In genomic region chr6:35611235-35611634, GRCh38 we compare ENCODE assay signal across 12 cellular contexts.
A peak's percentile ranks its signal among the peaks of the same experiment; 100 is the strongest.
DNase-seq lines count a peak whose midpoint lies in the region; ATAC-seq and TF ChIP-seq lines count a peak whose summit lies in the region.
"Had no signal": no experiment of that assay in that cellular context is flagged by ENCODE, and none has a peak within 500 bp of the region (broad histone marks: within the 10 kb centered on the region; RNA-seq: fewer than 3 reads in every experiment).

No MANE protein-coding gene starts in this region.

- peaks cover 100% of the 10 kb centered on the region for H3K36me3 Mint-ChIP-seq in MCF 10A (ENCODE audit: insufficient read depth, unreplicated experiment)
- H3K36me3 Mint-ChIP-seq in mesothelial cell of epicardium: no peaks in the 10 kb centered on the region

- 87% methylated on average over 3 of the region's 3 CpGs for WGBS in mammary epithelial cell (ENCODE audit: low coverage, missing lambda C conversion rate)

- in situ Hi-C loops in mammary epithelial cell (cut with MboI; ENCODE audit: low sequenced_read_pairs in 2 of 2): no loop called here

- BruUV-seq in MCF 10A (replicated peaks; lab: Mats Ljungman, UMichigan) (no TSS peak), mammary epithelial cell (replicated peaks; lab: Mats Ljungman, UMichigan) (no TSS peak)

- intact Hi-C loops in MCF 10A (cut with micrococcal nuclease): no loop called here
- intact Hi-C loops in mammary epithelial cell (cut with micrococcal nuclease): no loop called here
- intact Hi-C loops in ascending aorta (cut with DNase I): no loop called here
- intact Hi-C loops in uterus (cut with DNase I; ENCODE audit: low total_unique reads): no loop called here

- peaks cover 19% of the 10 kb centered on the region for H3K79me2 ChIP-seq in mammary epithelial cell (ENCODE audit: insufficient read depth, low read length)

- dilution Hi-C loops in mammary epithelial cell (cut with HindIII; ENCODE audit: low sequenced_read_pairs): no loop called here

- H3K4me1 Mint-ChIP-seq in MCF 10A (ENCODE audit: insufficient read depth, unreplicated experiment) (peaks cover 41% of the 10 kb centered on the region), mesothelial cell of epicardium (peaks cover 22% of the 10 kb centered on the region)

- H3K27me3 Mint-ChIP-seq in MCF 10A (ENCODE audit: insufficient read depth, unreplicated experiment): no peaks in the 10 kb centered on the region
- no peaks in the 10 kb centered on the region for H3K27me3 Mint-ChIP-seq in mesothelial cell of epicardium (ENCODE audit: low read depth)

- TF ChIP-seq CTCF in MCF 10A (IDR thresholded peaks at IDR 0.05; ENCODE audit: unreplicated experiment) (no peak), mammary epithelial cell (conservative IDR thresholded peaks at IDR 0.05 in 1 of 2, IDR thresholded peaks at IDR 0.05 in 1 of 2; ENCODE audit: extremely low read depth in 1 of 2, insufficient read depth in 1 of 2, low read depth in 1 of 2, low read length in 2 of 2) (no peak), ascending aorta (IDR thresholded peaks at IDR 0.05) (no peak), mesothelial cell of epicardium (IDR thresholded peaks at IDR 0.05; ENCODE audit: unreplicated experiment) (no peak), uterus (IDR thresholded peaks at IDR 0.05) (no peak)

- no peak overlapping the region for H3K4me2 ChIP-seq in mammary epithelial cell (ENCODE audit: insufficient read depth, low read depth, low read length)

- peaks cover 31% of the 10 kb centered on the region for H3K36me3 ChIP-seq in mammary epithelial cell (ENCODE audit: insufficient read depth, low read length)
- peaks cover 52 to 83% of the 10 kb centered on the region in 2 donors for H3K36me3 ChIP-seq in ascending aorta
- no peaks in the 10 kb centered on the region for H3K36me3 ChIP-seq in uterus

- no peak overlapping the region for H3K9ac ChIP-seq in mammary epithelial cell (ENCODE audit: insufficient read depth, low read length)

- no peak for DNase-seq in MCF 10A (ENCODE audit: unreplicated experiment)
- no peak for DNase-seq in mammary epithelial cell
- DNase-seq in ascending aorta (ENCODE audit: low spot score in 2 of 2): no peak
- DNase-seq in mesothelial cell of epicardium (ENCODE audit: low spot score in 2 of 2, unreplicated experiment in 2 of 2): no peak
- DNase-seq in uterus: no peak
- no peak for DNase-seq in NCI-H82 treated with DMSO at 0.1 percent for 48 hours (lab: John Stamatoyannopoulos, UW; ENCODE audit: unreplicated experiment)
- no peak for DNase-seq in HPDE6-E6E7 (ENCODE audit: extremely low spot score)
- DNase-seq: cortex of kidney, NCI-H748 treated with DMSO at 0.1 percent for 48 hours, right lobe of liver had no signal

- no peaks in the 10 kb centered on the region for H3K9me3 Mint-ChIP-seq in MCF 10A (ENCODE audit: unreplicated experiment)
- no peaks in the 10 kb centered on the region for H3K9me3 Mint-ChIP-seq in mesothelial cell of epicardium

- ATAC-seq in HG02763 (IDR thresholded peaks at IDR 0.05; ENCODE audit: unreplicated experiment): no peak

- H3K9me3 ChIP-seq in mammary epithelial cell (replicated peaks; ENCODE audit: insufficient read depth, low read length): no peaks in the 10 kb centered on the region
- no peaks in the 10 kb centered on the region for H3K9me3 ChIP-seq in ascending aorta
- H3K9me3 ChIP-seq in uterus: no peaks in the 10 kb centered on the region
- H3K9me3 ChIP-seq: right lobe of liver, suprapubic skin had no signal

- TF ChIP-seq POLR2A in uterus (IDR thresholded peaks at IDR 0.05): no peak

- H3K27me3 ChIP-seq in mammary epithelial cell (ENCODE audit: insufficient read depth, low read length) (no peaks in the 10 kb centered on the region), ascending aorta (no peaks in the 10 kb centered on the region), uterus (no peaks in the 10 kb centered on the region)
- H3K27me3 ChIP-seq: right lobe of liver, suprapubic skin had no signal

- H2AFZ ChIP-seq in mammary epithelial cell (ENCODE audit: low read depth, low read length): no peak overlapping the region

- no peaks in the 10 kb centered on the region for H4K20me1 ChIP-seq in mammary epithelial cell (ENCODE audit: insufficient read depth, low read length)

- CTCF ChIA-PET in MCF 10A (lab: Yijun Ruan, JAX): interaction anchor here (1.0 to 2.1 kb wide), 2 partner anchors 11 to 125 kb away, joined by 3 to 8 read pairs; partner anchors contain the start of gene ARMC12
- CTCF ChIA-PET in mammary epithelial cell (lab: Charles Lee; ENCODE audit: low non-redundant PET): no interaction called here

- no peak overlapping the region for H3K4me3 ChIP-seq in mammary epithelial cell (replicated peaks in 1 of 3; ENCODE audit: insufficient read depth in 1 of 3, low read depth in 2 of 3, low read length in 3 of 3)
- no peak overlapping the region for H3K4me3 ChIP-seq in ascending aorta
- H3K4me3 ChIP-seq in uterus: no peak overlapping the region
- H3K4me3 ChIP-seq: right lobe of liver, suprapubic skin had no signal

- no peak overlapping the region for H3K27ac ChIP-seq in mammary epithelial cell (ENCODE audit: insufficient read depth, low read depth, low read length)
- peak overlapping the region; percentile 9 to 42 for H3K27ac ChIP-seq in ascending aorta
- H3K27ac ChIP-seq in uterus: peak overlapping the region; percentile 43 to 49
- H3K27ac ChIP-seq: right lobe of liver, suprapubic skin had no signal

- H3K4me3 Mint-ChIP-seq in MCF 10A (ENCODE audit: unreplicated experiment) (no peak overlapping the region), mesothelial cell of epicardium (no peak overlapping the region)

- H3K27ac Mint-ChIP-seq in MCF 10A (ENCODE audit: low read depth, unreplicated experiment) (peak overlapping the region; percentile 37), mesothelial cell of epicardium (peak overlapping the region; percentile 86)

- POLR2A ChIA-PET in MCF 10A (lab: Yijun Ruan, JAX): interaction anchor here (0.8 to 3.0 kb wide), 6 partner anchors 9 to 62 kb away, joined by 3 to 20 read pairs (median 3); no protein-coding TSS in a partner anchor

- H3K4me1 ChIP-seq in mammary epithelial cell (ENCODE audit: insufficient read depth, low read length) (peaks cover 8% of the 10 kb centered on the region), ascending aorta (no peaks in the 10 kb centered on the region), uterus (no peaks in the 10 kb centered on the region)
- H3K4me1 ChIP-seq: right lobe of liver had no signal
